ENCODE assay signal across 20 cellular contexts in the genomic region with DNA sequence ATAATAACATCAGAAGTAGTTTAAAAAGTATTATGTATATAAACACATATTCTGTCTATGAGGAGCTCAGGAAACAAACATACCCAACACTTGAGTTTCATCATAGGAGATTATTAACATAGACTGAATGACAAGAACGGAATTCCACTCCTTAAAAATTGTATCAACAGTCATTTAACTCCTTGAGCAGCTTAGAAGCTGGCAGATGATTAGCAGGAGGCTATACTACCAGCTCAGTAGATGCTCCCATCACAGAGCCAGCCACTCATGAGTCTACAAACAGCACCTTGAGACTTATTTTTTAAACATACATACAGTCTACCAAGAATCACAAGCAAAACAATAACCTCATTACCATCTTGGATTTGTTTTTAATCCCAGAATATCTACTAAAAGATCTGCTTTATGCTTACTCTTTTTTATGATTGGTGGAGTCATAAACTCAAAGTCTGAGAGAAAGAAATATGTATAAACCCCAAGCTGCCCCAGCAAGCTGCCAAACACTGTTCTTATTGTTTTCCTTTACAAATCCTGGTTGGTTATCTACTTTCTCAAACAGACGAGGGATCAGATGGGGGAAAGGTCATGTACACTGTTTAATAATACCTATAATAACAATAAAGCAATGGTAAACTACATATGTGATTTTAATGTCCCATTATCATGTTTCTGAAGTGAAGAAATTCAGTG. TPM values are rescaled to one million over a fixed set of nuclear protein-coding genes. Genes with fewer than 3 reads are reported as not detected.
DNase-seq lines count a peak whose midpoint lies in the region; ATAC-seq and TF ChIP-seq lines count a peak whose summit lies in the region.
"Had no signal": no experiment of that assay in that cellular context is flagged by ENCODE, and none has a peak within 500 bp of the region (broad histone marks: within the 10 kb centered on the region; RNA-seq: fewer than 3 reads in every experiment).

No MANE protein-coding gene starts in this region.

- H3K4me3 Mint-ChIP-seq in natural killer cell treated with Interleukin-12 subunit alpha and Interleukin-12 subunit beta and Interleukin-15 and Interleukin-18, amount 100 ng/mL, for 72 hours = peak overlapping the region; percentile 24
- H3K4me3 Mint-ChIP-seq in activated CD4-positive, alpha-beta memory T cell treated with anti-CD3 and anti-CD28 coated beads for 36 hours = no peak overlapping the region

- no peaks in the 10 kb centered on the region for H3K27me3 ChIP-seq in OCI-LY1 (ENCODE audit: insufficient read depth, low read length)
- H3K27me3 ChIP-seq: BLaER1 treated with 17β-estradiol and CSF1 and Interleukin-3, amounts not matched to agents 10 nM and 100 nM; breast epithelium; spleen had no signal

- H3K4me3 ChIP-seq in OCI-LY1 (ENCODE audit: low read depth, low read length, poor library complexity, severe bottlenecking) (no peak overlapping the region), choroid plexus epithelial cell (ENCODE audit: low read depth, low read length) (no peak overlapping the region)
- H3K4me3 ChIP-seq: BLaER1 treated with 17β-estradiol and CSF1 and Interleukin-3, amounts not matched to agents 10 nM and 100 nM; breast epithelium; spleen had no signal

- H3K36me3 Mint-ChIP-seq in natural killer cell treated with Interleukin-12 subunit alpha and Interleukin-12 subunit beta and Interleukin-15 and Interleukin-18, amount 100 ng/mL, for 72 hours = peaks cover 17% of the 10 kb centered on the region
- H3K36me3 Mint-ChIP-seq in activated CD4-positive, alpha-beta memory T cell treated with anti-CD3 and anti-CD28 coated beads for 36 hours = peaks cover 27% of the 10 kb centered on the region

- H3K4me1 ChIP-seq in OCI-LY1 (ENCODE audit: insufficient read depth, low read length, severe bottlenecking) = peaks cover 67% of the 10 kb centered on the region
- H3K4me1 ChIP-seq: breast epithelium had no signal

- H3K9ac ChIP-seq in OCI-LY1 (ENCODE audit: low read length) = peak overlapping the region; percentile 27; the same call in 1 of the 2 replicates
- H3K9ac ChIP-seq: BLaER1 treated with 17β-estradiol and CSF1 and Interleukin-3, amounts not matched to agents 10 nM and 100 nM; SK-N-SH had no signal

- intact Hi-C loops in activated CD4-positive, alpha-beta memory T cell treated with anti-CD3 and anti-CD28 coated beads for 36 hours (cut with micrococcal nuclease) = no loop called here

- ATAC-seq in natural killer cell treated with Interleukin-12 subunit alpha and Interleukin-12 subunit beta and Interleukin-15 and Interleukin-18, amount 100 ng/mL, for 72 hours = no peak
- no peak for ATAC-seq in HG03025 (IDR thresholded peaks at IDR 0.05; ENCODE audit: low FRiP score, unreplicated experiment)
- ATAC-seq: Panc1 had no signal

- no peaks in the 10 kb centered on the region for H3F3A ChIP-seq in OCI-LY1 (ENCODE audit: insufficient read depth, low read length)

- H3K4me2 ChIP-seq in OCI-LY1 (ENCODE audit: low read length) = peak overlapping the region; percentile 36; the same call in 1 of the 2 replicates
- H3K4me2 ChIP-seq: BLaER1 treated with 17β-estradiol and CSF1 and Interleukin-3, amounts not matched to agents 10 nM and 100 nM; SK-N-SH had no signal

- H3K79me2 ChIP-seq in OCI-LY1 (ENCODE audit: insufficient read depth, low read length) = peaks cover 19% of the 10 kb centered on the region

- no peaks in the 10 kb centered on the region for H4K20me1 ChIP-seq in OCI-LY1 (ENCODE audit: insufficient read depth, low read length)

- POLR2A ChIA-PET in activated CD4-positive, alpha-beta memory T cell treated with anti-CD3 and anti-CD28 coated beads for 36 hours (lab: Charles Lee) = interaction anchor here (1.7 kb wide), 1 partner anchor 27 kb away, joined by 5 read pairs; no protein-coding TSS in a partner anchor

- H3K9me3 ChIP-seq in OCI-LY1 (ENCODE audit: low read length) = no peaks in the 10 kb centered on the region
- H3K9me3 ChIP-seq: breast epithelium, SK-N-SH, spleen had no signal

- CTCF ChIA-PET in activated CD4-positive, alpha-beta memory T cell treated with anti-CD3 and anti-CD28 coated beads for 36 hours (lab: Charles Lee) = interaction anchor here (0.6 to 1.2 kb wide), 2 partner anchors 39 to 47 kb away, joined by 3 read pairs; no protein-coding TSS in a partner anchor

- H3K27ac ChIP-seq in OCI-LY1 (ENCODE audit: low read depth, low read length, poor library complexity, severe bottlenecking) = peak overlapping the region; percentile 52
- H3K27ac ChIP-seq: BLaER1 treated with 17β-estradiol and CSF1 and Interleukin-3, amounts not matched to agents 10 nM and 100 nM; breast epithelium; spleen had no signal

- peak overlapping the region; percentile 49 to 74 for H3K27ac Mint-ChIP-seq in natural killer cell treated with Interleukin-12 subunit alpha and Interleukin-12 subunit beta and Interleukin-15 and Interleukin-18, amount 100 ng/mL, for 72 hours
- H3K27ac Mint-ChIP-seq in activated CD4-positive, alpha-beta memory T cell treated with anti-CD3 and anti-CD28 coated beads for 36 hours = no peak overlapping the region

- H3K9me2 ChIP-seq in OCI-LY1 (ENCODE audit: low read depth, low read length) = no peaks in the 10 kb centered on the region
- H3K9me2 ChIP-seq: SK-N-SH had no signal

- H2AFZ ChIP-seq in OCI-LY1 (ENCODE audit: low read length) = no peak overlapping the region

- DNase-seq in COLO829 (ENCODE audit: low spot score) (peak; percentile 64), choroid plexus epithelial cell (ENCODE audit: low read depth) (peak; percentile 37), NCI-H1694 treated with DMSO at 0.1 percent for 48 hours (lab: John Stamatoyannopoulos, UW) (no peak)
- no peak for DNase-seq in natural killer cell treated with Interleukin-12 subunit alpha and Interleukin-12 subunit beta and Interleukin-15 and Interleukin-18, amount 100 ng/mL, for 72 hours (ENCODE audit: low spot score)
- no peak for DNase-seq in stimulated activated CD4-positive, alpha-beta T cell treated with anti-CD3 and anti-CD28 coated beads, Interleukin-12 subunit alpha, Interleukin-12 subunit beta, amount 100 ng/mL, for 4 hours
- no peak for DNase-seq in activated CD4-positive, alpha-beta memory T cell treated with anti-CD3 and anti-CD28 coated beads for 36 hours
- DNase-seq: activated naive CD4-positive, alpha-beta T cell; KBM-7; kidney; midbrain; NCI-H1048; NCI-H524 treated with DMSO at 0.1 percent for 48 hours; SK-N-SH; spleen; stimulated activated naive CD4-positive, alpha-beta T cell treated with Interleukin-2 at 50 U/mL for 16 hours had no signal

- H3K36me3 ChIP-seq in OCI-LY1 (ENCODE audit: insufficient read depth, low read length) = no peaks in the 10 kb centered on the region
- H3K36me3 ChIP-seq: breast epithelium, spleen had no signal

- TF ChIP-seq CTCF in OCI-LY1 (IDR thresholded peaks at IDR 0.05; ENCODE audit: low read length) = no peak
- no peak for TF ChIP-seq CTCF in choroid plexus epithelial cell (conservative IDR thresholded peaks at IDR 0.05; ENCODE audit: low read depth, low read length)

- no peaks in the 10 kb centered on the region for H3K27me3 Mint-ChIP-seq in natural killer cell treated with Interleukin-12 subunit alpha and Interleukin-12 subunit beta and Interleukin-15 and Interleukin-18, amount 100 ng/mL, for 72 hours
- H3K27me3 Mint-ChIP-seq in activated CD4-positive, alpha-beta memory T cell treated with anti-CD3 and anti-CD28 coated beads for 36 hours = no peaks in the 10 kb centered on the region

- H3K4me1 Mint-ChIP-seq in natural killer cell treated with Interleukin-12 subunit alpha and Interleukin-12 subunit beta and Interleukin-15 and Interleukin-18, amount 100 ng/mL, for 72 hours (ENCODE audit: low read depth in 2 of 2) = peaks cover 34 to 49% of the 10 kb centered on the region in 2 donors
- H3K4me1 Mint-ChIP-seq in activated CD4-positive, alpha-beta memory T cell treated with anti-CD3 and anti-CD28 coated beads for 36 hours (ENCODE audit: low read depth) = peaks cover 57% of the 10 kb centered on the region

- H3K9me3 Mint-ChIP-seq in natural killer cell treated with Interleukin-12 subunit alpha and Interleukin-12 subunit beta and Interleukin-15 and Interleukin-18, amount 100 ng/mL, for 72 hours = peaks cover 5% of the 10 kb centered on the region
- H3K9me3 Mint-ChIP-seq in activated CD4-positive, alpha-beta memory T cell treated with anti-CD3 and anti-CD28 coated beads for 36 hours = no peaks in the 10 kb centered on the region

RNA-seq across cellular contexts. Expression of a gene that starts 59.5 kb away (rescaled TPM):
- 10 to 100 TPM; 70.8 to 78.3 TPM for total RNA-seq in natural killer cell treated with Interleukin-12 subunit alpha and Interleukin-12 subunit beta and Interleukin-15 and Interleukin-18, amount 100 ng/mL, for 72 hours
- total RNA-seq in activated CD4-positive, alpha-beta memory T cell treated with anti-CD3 and anti-CD28 coated beads for 36 hours = 10 to 100 TPM; 86.1 to 88.2 TPM

Comparison
In these comparisons a context has a peak if more than half of its experiments do, and no peak if none do; other contexts are left out.
1. DNase-seq: peak in COLO829 (single experiment) and choroid plexus epithelial cell (single experiment); none in natural killer cell treated with Interleukin-12 subunit alpha and Interleukin-12 subunit beta and Interleukin-15 and Interleukin-18, amount 100 ng/mL, for 72 hours (single experiment), stimulated activated CD4-positive, alpha-beta T cell treated with anti-CD3 and anti-CD28 coated beads, Interleukin-12 subunit alpha, Interleukin-12 subunit beta, amount 100 ng/mL, for 4 hours (single experiment), activated CD4-positive, alpha-beta memory T cell treated with anti-CD3 and anti-CD28 coated beads for 36 hours (single experiment) and NCI-H1694 treated with DMSO at 0.1 percent for 48 hours (single experiment).